Comparison of ENCODE assay signal across 8 cellular contexts in the genomic region with DNA sequence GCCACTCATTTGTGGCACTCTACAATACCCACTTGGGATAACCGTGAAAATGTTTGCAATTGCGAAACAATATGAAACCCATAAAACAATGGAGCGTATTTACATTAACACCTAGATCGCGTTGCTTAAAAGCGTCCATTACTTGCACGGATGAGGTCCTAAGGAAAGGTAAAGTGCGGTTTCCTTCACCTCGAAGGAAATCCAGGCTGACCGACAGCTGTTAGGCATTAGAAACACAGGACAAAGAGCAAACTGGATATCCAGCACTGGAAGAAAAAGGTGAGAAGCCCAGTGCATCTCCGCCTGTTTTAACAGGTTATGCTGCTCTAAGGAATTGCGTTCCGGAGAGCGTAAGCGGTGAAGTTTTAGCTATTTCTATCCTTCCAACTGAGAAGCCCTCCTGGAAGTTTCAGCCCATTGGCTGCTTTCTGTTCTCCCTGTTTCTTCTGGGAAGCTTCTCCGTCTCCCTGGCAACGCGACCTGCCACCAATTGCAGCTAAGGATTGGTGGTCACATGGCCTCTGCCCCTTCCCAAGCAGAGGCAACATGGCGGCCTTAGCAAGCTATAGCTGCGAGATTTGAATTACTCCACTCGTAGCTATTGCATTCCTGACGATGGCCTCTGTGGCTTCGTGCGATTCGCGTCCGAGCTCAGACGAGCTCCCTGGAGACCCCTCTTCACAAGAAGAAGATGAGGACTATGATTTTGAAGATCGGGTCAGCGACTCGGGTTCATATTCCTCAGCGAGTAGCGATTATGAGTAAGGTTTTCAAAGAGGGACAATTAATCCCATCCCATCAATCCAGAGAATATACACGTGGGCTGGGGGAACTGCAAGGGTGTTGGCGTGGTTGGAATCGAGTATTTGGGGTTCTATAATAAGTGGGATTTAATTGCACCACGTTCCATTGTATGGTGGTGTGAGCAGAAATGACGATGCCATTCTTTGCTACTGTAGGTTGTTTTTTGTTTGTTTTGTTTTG. TPM values are rescaled to one million over a fixed set of nuclear protein-coding genes. Genes with fewer than 3 reads are reported as not detected.
DNase-seq lines count a peak whose midpoint lies in the region; ATAC-seq, FAIRE-seq and TF ChIP-seq lines count a peak whose summit lies in the region.

A gene (plus strand): TSS at position 538 of the 984 bp plus-strand sequence. CDS start 78 bp downstream, at position 616.

- no peak within 1 kb of the TSS; the same call in 1 of the 2 replicates for H2BK15ac ChIP-seq in H1 (ENCODE audit: low read length)

- no peak within 1 kb of the TSS for H3K23ac ChIP-seq in H1 (ENCODE audit: insufficient read length)

- H2AFZ ChIP-seq in H1 (ENCODE audit: low read length): peak within 1 kb of the TSS; percentile 99

- CTCF ChIA-PET in H1 (lab: Charles Lee; ENCODE audit: partially characterized antibody): interaction anchor here (0.9 to 1.8 kb wide), 4 partner anchors 9 to 156 kb away, joined by 4 to 5 read pairs (median 4); no protein-coding TSS in a partner anchor

- peak within 1 kb of the TSS; percentile 54; the same call in 1 of the 2 replicates for H2AK5ac ChIP-seq in H1 (ENCODE audit: low read depth, low read length)

- H3K14ac ChIP-seq in H1 (ENCODE audit: insufficient read length): no peak within 1 kb of the TSS

- H3K79me2 ChIP-seq in H1 (ENCODE audit: control insufficient read depth in 1 of 2, insufficient read depth in 2 of 2, low read length in 2 of 2): peaks cover 0 to 27% of the 10 kb centered on the region in 2 experiments; a peak in 2 of 4 replicates

- H4K8ac ChIP-seq in H1 (ENCODE audit: extremely low read depth, insufficient read depth, low read length): peak within 1 kb of the TSS; percentile 95; the same call in 1 of the 2 replicates

- no peak within 1 kb of the TSS for H2BK20ac ChIP-seq in H1 (ENCODE audit: low read length)

- H3K36me3 ChIP-seq in H1 (ENCODE audit: control insufficient read depth in 2 of 4, insufficient read depth in 4 of 4, low read length in 3 of 4): no peaks in the 10 kb centered on the region
- no peaks in the 10 kb centered on the region for H3K36me3 ChIP-seq in right lobe of liver

- H3K4me2 ChIP-seq in H1 (ENCODE audit: insufficient read depth in 1 of 2, low read depth in 2 of 2, low read length in 2 of 2): peak within 1 kb of the TSS; percentile 86 to 93

- H4K5ac ChIP-seq in H1 (ENCODE audit: insufficient read length, low read depth, low read length): peak within 1 kb of the TSS; percentile 84

- peak within 1 kb of the TSS; percentile 80 for H3K27ac ChIP-seq in H1 (ENCODE audit: low read depth, low read length)
- H3K27ac ChIP-seq in right lobe of liver: peak within 1 kb of the TSS in 1 of 3 donors; percentile 2

- DNase-seq in activated T-cell treated with anti-CD3 and anti-CD28 coated beads for 48 hours (ENCODE audit: low read depth) (peak; percentile 28), NCI-H146 (lab: John Stamatoyannopoulos, UW) (peak; percentile 89), H1 (ENCODE audit: low read depth in 1 of 2, low spot score in 2 of 2) (peak; percentile 84 to 91), right lobe of liver (peak; percentile 90 to 94 (median 93))
- no peak for DNase-seq in activated T-cell treated with anti-CD3 and anti-CD28 coated beads, Interleukin-2, amount 50 U/mL, for 1 hour
- DNase-seq in stimulated activated CD4-positive, alpha-beta T cell treated with anti-CD3 and anti-CD28 coated beads, TNF-alpha, amount 100 ng/mL, for 48 hours (ENCODE audit: low read depth in 3 of 3): peak in 2 of 3 donors; percentile 12 to 27

- peak; percentile 90 for FAIRE-seq in TTC549 (lab: Jason Lieb, UNC)
- FAIRE-seq in H1 (lab: Jason Lieb, UNC): peak; percentile 100

- intact Hi-C loops in right lobe of liver (cut with DNase I): no loop called here

- H3K4me3 ChIP-seq in H1 (ENCODE audit: extremely low read depth in 1 of 4, insufficient read depth in 2 of 4, low read depth in 3 of 4, low read length in 4 of 4) (peak within 1 kb of the TSS; percentile 82 to 100 (median 97)), right lobe of liver (peak within 1 kb of the TSS; percentile 61 to 85 (median 64))

- H2BK5ac ChIP-seq in H1 (ENCODE audit: low read depth, low read length): peak within 1 kb of the TSS; percentile 83

- H3K4me1 ChIP-seq in H1 (replicated peaks in 1 of 4; ENCODE audit: control insufficient read depth in 3 of 4, insufficient read depth in 4 of 4, low read length in 3 of 4): peaks cover 0 to 4% (median 0%) of the 10 kb centered on the region in 4 experiments; a peak in 1 of 7 replicates
- H3K4me1 ChIP-seq in right lobe of liver: peaks cover 0 to 5% (median 0%) of the 10 kb centered on the region in 4 donors

- H3K79me1 ChIP-seq in H1 (ENCODE audit: low read depth, low read length): no peaks in the 10 kb centered on the region; the same call in 1 of the 2 replicates

- TF ChIP-seq EP300 in H1 (IDR thresholded peaks at IDR 0.05; ENCODE audit: borderline replicate concordance in 1 of 2, low read depth in 2 of 2, low read length in 2 of 2): no peak

- H4K91ac ChIP-seq in H1 (replicated peaks; ENCODE audit: insufficient read length, low read length): no peak within 1 kb of the TSS

- peaks cover 8% of the 10 kb centered on the region for H3K23me2 ChIP-seq in H1 (ENCODE audit: low read depth, low read length)

- H3K9ac ChIP-seq in H1 (replicated peaks in 1 of 4; ENCODE audit: extremely low read depth in 1 of 4, low read depth in 3 of 4, low read length in 3 of 4): peak within 1 kb of the TSS; percentile 80 to 100 (median 89)

- H3K18ac ChIP-seq in H1 (ENCODE audit: extremely low read depth, low read length): peak within 1 kb of the TSS; percentile 16; the same call in 1 of the 2 replicates

- TF ChIP-seq POLR2A in H1 (IDR thresholded peaks at IDR 0.05; ENCODE audit: control extremely low read depth in 1 of 2, low read depth in 2 of 2, low read length in 2 of 2) (peak; percentile 60 to 83), right lobe of liver (IDR thresholded peaks at IDR 0.05) (no peak)

- peak within 1 kb of the TSS; percentile 69 for H2BK12ac ChIP-seq in H1 (ENCODE audit: low read depth, low read length)

- H3K27me3 ChIP-seq in H1 (replicated peaks in 1 of 4; ENCODE audit: control insufficient read depth in 3 of 4, extremely low read depth in 1 of 4, insufficient read depth in 3 of 4, low read length in 3 of 4): no peaks in the 10 kb centered on the region
- H3K27me3 ChIP-seq in right lobe of liver: no peaks in the 10 kb centered on the region

- no peak within 1 kb of the TSS for H3K4ac ChIP-seq in H1 (replicated peaks; ENCODE audit: insufficient read length, low read depth, low read length)

- ATAC-seq in HG02884 (IDR thresholded peaks at IDR 0.05; ENCODE audit: unreplicated experiment) (peak; percentile 98), right lobe of liver (peak; percentile 100)

- no peak within 1 kb of the TSS for H2BK120ac ChIP-seq in H1 (replicated peaks; ENCODE audit: low read depth, low read length)

- H3K9me3 ChIP-seq in H1 (ENCODE audit: insufficient read depth in 2 of 2, low read depth in 1 of 2, low read length in 1 of 2) (no peaks in the 10 kb centered on the region), right lobe of liver (no peaks in the 10 kb centered on the region)

- no peak for TF ChIP-seq RAD21 in H1 (IDR thresholded peaks at IDR 0.05 in 1 of 2, conservative IDR thresholded peaks at IDR 0.05 in 1 of 2; ENCODE audit: low read depth in 2 of 2, low read length in 2 of 2)

- H4K20me1 ChIP-seq in H1 (replicated peaks in 1 of 2; ENCODE audit: control insufficient read depth in 1 of 2, insufficient read depth in 2 of 2, low read length in 2 of 2): no peaks in the 10 kb centered on the region

- 2% methylated on average over 38 of the region's 38 CpGs; no CpG with 5 or more reads in 1 of the 2 experiments for WGBS in H1 (ENCODE audit: extremely low coverage in 1 of 2, insufficient coverage in 1 of 2, insufficient read length in 1 of 2, insufficient replicate concordance in 2 of 2, low coverage in 1 of 2, low lambda C conversion rate in 2 of 2, missing lambda C conversion rate in 1 of 2), 2 experiments
- 3% methylated on average over 34 of the region's 38 CpGs for WGBS in right lobe of liver (ENCODE audit: insufficient coverage, low coverage, low lambda C conversion rate, missing lambda C conversion rate)

- POLR2A ChIA-PET in H1 (lab: Charles Lee; ENCODE audit: partially characterized antibody): interaction anchor here (0.8 to 3.8 kb wide), 3 partner anchors 9 to 248 kb away, joined by 3 to 20 read pairs (median 6); a partner anchor contains a TSS

- no peak within 1 kb of the TSS for H3K56ac ChIP-seq in H1 (replicated peaks; ENCODE audit: insufficient read length, low read depth, low read length)

- TF ChIP-seq CTCF in H1 (IDR thresholded peaks at IDR 0.05; ENCODE audit: control extremely low read depth in 1 of 3, insufficient read depth in 1 of 3, low read depth in 1 of 3, low read length in 3 of 3) (no peak), right lobe of liver (IDR thresholded peaks at IDR 0.05) (no peak)

TF ChIP-seq in H1, 55 proteins besides CTCF, POLR2A, EP300 and RAD21 (continues in another document):
- TF ChIP-seq SP2 (IDR thresholded peaks at IDR 0.05; ENCODE audit: low read length) (no peak), TBP (IDR thresholded peaks at IDR 0.05; ENCODE audit: low read depth, low read length) (peak; percentile 76), BCL11A (IDR thresholded peaks at IDR 0.05; ENCODE audit: low read depth in 2 of 2, low read length in 2 of 2) (no peak), BRCA1 (IDR thresholded peaks at IDR 0.05; ENCODE audit: low read depth, low read length) (no peak), MAFK (IDR thresholded peaks at IDR 0.05; ENCODE audit: low read depth, low read length) (no peak)
- TF ChIP-seq, protein P1, sequence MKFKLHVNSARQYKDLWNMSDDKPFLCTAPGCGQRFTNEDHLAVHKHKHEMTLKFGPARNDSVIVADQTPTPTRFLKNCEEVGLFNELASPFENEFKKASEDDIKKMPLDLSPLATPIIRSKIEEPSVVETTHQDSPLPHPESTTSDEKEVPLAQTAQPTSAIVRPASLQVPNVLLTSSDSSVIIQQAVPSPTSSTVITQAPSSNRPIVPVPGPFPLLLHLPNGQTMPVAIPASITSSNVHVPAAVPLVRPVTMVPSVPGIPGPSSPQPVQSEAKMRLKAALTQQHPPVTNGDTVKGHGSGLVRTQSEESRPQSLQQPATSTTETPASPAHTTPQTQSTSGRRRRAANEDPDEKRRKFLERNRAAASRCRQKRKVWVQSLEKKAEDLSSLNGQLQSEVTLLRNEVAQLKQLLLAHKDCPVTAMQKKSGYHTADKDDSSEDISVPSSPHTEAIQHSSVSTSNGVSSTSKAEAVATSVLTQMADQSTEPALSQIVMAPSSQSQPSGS (IDR thresholded peaks at IDR 0.05; ENCODE audit: low read length): no peak

RNA-seq across cellular contexts. Expression of the gene that starts here (rescaled TPM):
- total RNA-seq in H1 (2021; fragmentation: NEBNext Ultra II Directional; extraction: Animal tissue kit (Norgen Biotek cat#: 25700)): 12.8 and 15.1 TPM in 2 replicates
- 4.1 and 6.0 TPM in 2 replicates for polyA plus RNA-seq in H1 (2011; rRNA removed)
- polyA plus RNA-seq in H1 (2011; cell fraction: cytosol; rRNA removed): 6.3 TPM
- 5.0 TPM for polyA plus RNA-seq in H1 (2011; cell fraction: nucleus; rRNA removed)
- polyA plus RNA-seq in H1 (2012, experiment 1 of 2): 4.1 to 6.9 TPM (median 5.9 TPM) in 4 replicates
- 0.22 TPM for polyA plus RNA-seq in H1 (2012, experiment 2 of 2)
- polyA plus RNA-seq in H1 (2013, experiment 1 of 2): 5.7 TPM
- polyA plus RNA-seq in H1 (2013, experiment 2 of 2): 5.4 TPM
- polyA minus RNA-seq in H1 (2011; rRNA and poly(A)+ RNA removed): 18.3 and 23.0 TPM in 2 replicates
- 8.3 TPM for polyA minus RNA-seq in H1 (2011; cell fraction: cytosol; rRNA and poly(A)+ RNA removed)
- polyA minus RNA-seq in H1 (2011; cell fraction: nucleus; rRNA and poly(A)+ RNA removed): 24.3 TPM
- 1 to 10 TPM; 1.1 to 2.0 (median 1.3) TPM for total RNA-seq in right lobe of liver
